In the genomic region with DNA sequence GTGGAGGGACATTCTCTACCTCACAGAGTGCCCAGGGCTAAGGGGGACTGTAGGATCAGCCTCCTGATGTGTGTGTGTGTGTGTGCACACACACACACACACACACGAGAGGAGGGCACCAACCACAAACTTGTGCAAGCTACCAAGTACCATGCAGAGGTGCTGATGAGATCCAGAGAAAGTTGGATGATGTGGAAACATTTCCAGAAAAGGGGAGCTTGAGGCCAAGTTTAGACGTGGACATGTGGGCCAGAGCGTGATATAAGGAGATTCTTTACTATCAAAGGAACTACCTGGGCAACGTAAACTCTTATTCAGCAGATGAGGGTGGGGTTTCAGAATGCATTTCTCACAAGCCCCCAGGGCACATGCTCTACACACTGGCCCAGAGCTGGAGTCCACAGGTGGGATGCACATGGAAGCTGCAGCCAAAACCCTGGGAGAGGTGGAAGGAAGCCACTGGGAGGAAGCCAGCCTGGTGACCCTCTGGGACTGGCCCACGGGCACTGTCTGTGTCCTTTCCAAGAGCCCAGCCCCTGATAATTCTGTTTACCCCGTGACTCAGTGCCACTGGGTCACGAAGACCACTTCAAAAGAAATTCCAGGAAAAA, we compare ENCODE assay signal across 12 cellular contexts. TPM values are rescaled to one million over a fixed set of nuclear protein-coding genes. Genes with fewer than 3 reads are reported as not detected.
DNase-seq lines count a peak whose midpoint lies in the region; ATAC-seq, FAIRE-seq and TF ChIP-seq lines count a peak whose summit lies in the region.
"Had no signal": no experiment of that assay in that cellular context is flagged by ENCODE, and none has a peak within 500 bp of the region (broad histone marks: within the 10 kb centered on the region; RNA-seq: fewer than 3 reads in every experiment).

No MANE protein-coding gene starts in this region.

- H3K4me3 Mint-ChIP-seq in naive B cell: peak overlapping the region in 4 of 8 donors; percentile 16 to 75 (median 54)

- H3K27me3 ChIP-seq in breast epithelium (no peaks in the 10 kb centered on the region), vagina (no peaks in the 10 kb centered on the region)

- no peak for FAIRE-seq in GM12891 (lab: Jason Lieb, UNC)
- FAIRE-seq: A549 had no signal

- H3K4me3 ChIP-seq in breast epithelium (peak overlapping the region in 2 of 3 donors; percentile 26 to 53), vagina (no peak overlapping the region), coronary artery (no peak overlapping the region)
- H3K4me3 ChIP-seq: A549, mucosa of descending colon had no signal

- peaks cover 32 to 46% of the 10 kb centered on the region in 2 donors for H3K4me1 ChIP-seq in breast epithelium
- peaks cover 77% of the 10 kb centered on the region for H3K4me1 ChIP-seq in vagina

- peaks cover 18 to 34% (median 29%) of the 10 kb centered on the region in 3 donors for H3K4me1 Mint-ChIP-seq in naive B cell

- no peaks in the 10 kb centered on the region for H3K36me3 Mint-ChIP-seq in activated naive CD4-positive, alpha-beta T cell treated with anti-CD3 and anti-CD28 coated beads, Interleukin-2, amount 50 U/mL, for 72 hours
- H3K36me3 Mint-ChIP-seq in naive B cell: no peaks in the 10 kb centered on the region

- H3K9me3 Mint-ChIP-seq in activated naive CD4-positive, alpha-beta T cell treated with anti-CD3 and anti-CD28 coated beads, Interleukin-2, amount 50 U/mL, for 72 hours: no peaks in the 10 kb centered on the region
- H3K9me3 Mint-ChIP-seq in naive B cell: no peaks in the 10 kb centered on the region
- H3K9me3 Mint-ChIP-seq: T-helper 2 cell treated with Interferon-gamma antibody and Interleukin-4, amounts not matched to agents 5 μg/mL and 100 μg/mL, for 36 hours had no signal

- TF ChIP-seq CTCF in breast epithelium (IDR thresholded peaks at IDR 0.05) (no peak), vagina (IDR thresholded peaks at IDR 0.05) (no peak), coronary artery (IDR thresholded peaks at IDR 0.05) (no peak)

- DNase-seq in activated naive CD4-positive, alpha-beta T cell treated with anti-CD3 and anti-CD28 coated beads, Interleukin-2, amount 50 U/mL, for 72 hours (ENCODE audit: low spot score in 2 of 2): no peak
- no peak for DNase-seq in activated naive CD4-positive, alpha-beta T cell (lab: John Stamatoyannopoulos, UW)
- DNase-seq in breast epithelium (ENCODE audit: low spot score in 2 of 2): no peak
- DNase-seq in naive B cell: no peak
- DNase-seq in vagina (ENCODE audit: extremely low spot score in 2 of 2): no peak
- DNase-seq in coronary artery (ENCODE audit: low spot score): no peak
- no peak for DNase-seq in GM12891 (ENCODE audit: insufficient read length, low spot score)
- DNase-seq in NK-92 treated with Interleukin-12 subunit alpha and Interleukin-12 subunit beta, amount 100 ng/mL, for 24 hours (lab: John Stamatoyannopoulos, UW): no peak
- DNase-seq: NCI-H187 treated with DMSO at 0.1 percent for 48 hours had no signal

- H3K27ac ChIP-seq in breast epithelium (peak overlapping the region; percentile 96 to 97), vagina (peak overlapping the region; percentile 80), coronary artery (no peak overlapping the region)

- no peaks in the 10 kb centered on the region for H3K27me3 Mint-ChIP-seq in naive B cell

- H3K36me3 ChIP-seq in breast epithelium: no peaks in the 10 kb centered on the region
- no peaks in the 10 kb centered on the region for H3K36me3 ChIP-seq in vagina

- no peaks in the 10 kb centered on the region for H3K9me3 ChIP-seq in breast epithelium
- no peaks in the 10 kb centered on the region for H3K9me3 ChIP-seq in vagina
- H3K9me3 ChIP-seq: A549, mucosa of descending colon had no signal

- no peak for TF ChIP-seq POLR2A in breast epithelium (IDR thresholded peaks at IDR 0.05)
- TF ChIP-seq POLR2A in vagina (IDR thresholded peaks at IDR 0.05): no peak
- no peak for TF ChIP-seq POLR2A in GM12891 (IDR thresholded peaks at IDR 0.05; ENCODE audit: low read depth, low read length)

- H3K27ac Mint-ChIP-seq in activated naive CD4-positive, alpha-beta T cell treated with anti-CD3 and anti-CD28 coated beads, Interleukin-2, amount 50 U/mL, for 72 hours: peak overlapping the region; percentile 36 to 55
- peak overlapping the region in 4 of 6 donors; percentile 60 to 87 (median 84) for H3K27ac Mint-ChIP-seq in naive B cell

- ATAC-seq in activated naive CD4-positive, alpha-beta T cell treated with anti-CD3 and anti-CD28 coated beads, Interleukin-2, amount 50 U/mL, for 72 hours: no peak
- no peak for ATAC-seq in naive B cell (ENCODE audit: low read depth in 2 of 2)

- intact Hi-C loops in breast epithelium (cut with DNase I; ENCODE audit: low total_unique reads) (loop anchor here (10.0 kb wide), 1 partner anchor 52 kb away; the partner anchor contains the start of gene DLG5), vagina (cut with DNase I) (no loop called here)

TF ChIP-seq in GM12891, 5 proteins besides CTCF, POLR2A, EP300 and RAD21:
- TF ChIP-seq TAF1 (IDR thresholded peaks at IDR 0.05; ENCODE audit: low read depth, low read length): no peak
- TF ChIP-seq POLR2AphosphoS5 (IDR thresholded peaks at IDR 0.05; ENCODE audit: low read depth, low read length): no peak
- TF ChIP-seq POU2F2 (IDR thresholded peaks at IDR 0.05; ENCODE audit: low read depth, low read length): no peak
- TF ChIP-seq SPI1 (IDR thresholded peaks at IDR 0.05; ENCODE audit: low read depth, low read length): no peak
- no peak for TF ChIP-seq PAX5 (IDR thresholded peaks at IDR 0.05; ENCODE audit: insufficient read depth, low read length, severe bottlenecking)
TF ChIP-seq in GM12891: peak in this region for 0.

RNA-seq across cellular contexts. Expression of gene DLG5, which starts 53.5 kb away (rescaled TPM):
- 1 to 10 TPM; 1.3 to 4.6 TPM for total RNA-seq in activated naive CD4-positive, alpha-beta T cell treated with anti-CD3 and anti-CD28 coated beads, Interleukin-2, amount 50 U/mL, for 72 hours
- 100 to 1,000 TPM in 2 of 3 donors, 10 to 100 TPM in 1; 43.0 to 192 (median 138) TPM for total RNA-seq in breast epithelium
- polyA plus RNA-seq in naive B cell (ENCODE audit: low read depth in 6 of 6): under 1 TPM in 1 of 6 donors, not detected in 5; 0.09 TPM
- 57.5 TPM for total RNA-seq in vagina
- polyA plus RNA-seq in GM12891 (2012; ENCODE audit: low read depth, missing spikeins): 1.7 TPM

Comparison
In these comparisons a context has a peak if more than half of its experiments do, and no peak if none do; other contexts are left out.
1. H3K27ac ChIP-seq: peak in breast epithelium (2 of 2) and vagina (single experiment); none in coronary artery (0 of 2).
2. H3K4me3 ChIP-seq: peak in breast epithelium (2 of 3); none in vagina (0 of 2) and coronary artery (single experiment).
3. RNA of gene DLG5, which starts 53.5 kb away (total RNA-seq): 43.0 to 192 TPM in breast epithelium and 57.5 TPM in vagina (single experiment); 1.3 to 4.6 TPM in activated naive CD4-positive, alpha-beta T cell treated with anti-CD3 and anti-CD28 coated beads, Interleukin-2, amount 50 U/mL, for 72 hours; every median in the first group is over 4 times any median in the second.